ENCODE assay signal across 2 cellular contexts in the genomic region with DNA sequence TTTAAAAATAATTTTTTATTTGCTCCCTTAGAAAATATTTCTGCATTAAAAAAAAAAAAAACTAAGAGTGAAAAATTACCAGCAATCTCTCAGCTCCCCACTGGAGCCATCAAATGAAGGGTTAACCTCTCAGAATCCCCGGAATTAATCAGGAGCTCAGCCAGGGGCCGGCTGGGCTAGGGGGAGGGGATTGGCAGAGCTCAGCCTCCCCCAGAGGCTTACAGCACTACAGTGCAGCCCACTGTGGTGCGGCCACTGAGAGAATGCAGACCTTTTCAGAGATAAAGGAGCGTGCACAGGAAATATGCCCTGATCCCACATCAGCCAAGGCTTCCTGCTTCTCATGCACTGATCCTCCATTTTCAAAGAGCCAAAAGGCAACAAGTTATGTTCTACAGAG.
TF ChIP-seq lines count a peak whose summit lies in the region.

No MANE protein-coding gene starts in this region.

TF ChIP-seq in SK-N-SH, 30 proteins besides CTCF, POLR2A, EP300 and RAD21 (continued from another document):
- TF ChIP-seq EZH2phosphoT487 (IDR thresholded peaks at IDR 0.05; ENCODE audit: borderline replicate concordance, low read depth) (no peak), NFIC (IDR thresholded peaks at IDR 0.05; ENCODE audit: borderline replicate concordance) (peak; percentile 56), CHD2 (IDR thresholded peaks at IDR 0.05; ENCODE audit: low read length, partially characterized antibody) (peak; percentile 73), RCOR1 (IDR thresholded peaks at IDR 0.05; ENCODE audit: low read length) (peak; percentile 74), FOXM1 (IDR thresholded peaks at IDR 0.05; ENCODE audit: low read depth) (no peak), TCF12 (IDR thresholded peaks at IDR 0.05) (peak; percentile 66), MXI1 (IDR thresholded peaks at IDR 0.05; ENCODE audit: low read depth, low read length) (0 out of 2 replicates have a peak, but pooled peaks have one; percentile 51), FOXJ3 (CRISPR knock-in tag; IDR thresholded peaks at IDR 0.05) (no peak)
- TF ChIP-seq, protein P1, sequence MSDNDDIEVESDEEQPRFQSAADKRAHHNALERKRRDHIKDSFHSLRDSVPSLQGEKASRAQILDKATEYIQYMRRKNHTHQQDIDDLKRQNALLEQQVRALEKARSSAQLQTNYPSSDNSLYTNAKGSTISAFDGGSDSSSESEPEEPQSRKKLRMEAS (IDR thresholded peaks at IDR 0.05; ENCODE audit: low read depth): no peak
- TF ChIP-seq, protein P2, sequence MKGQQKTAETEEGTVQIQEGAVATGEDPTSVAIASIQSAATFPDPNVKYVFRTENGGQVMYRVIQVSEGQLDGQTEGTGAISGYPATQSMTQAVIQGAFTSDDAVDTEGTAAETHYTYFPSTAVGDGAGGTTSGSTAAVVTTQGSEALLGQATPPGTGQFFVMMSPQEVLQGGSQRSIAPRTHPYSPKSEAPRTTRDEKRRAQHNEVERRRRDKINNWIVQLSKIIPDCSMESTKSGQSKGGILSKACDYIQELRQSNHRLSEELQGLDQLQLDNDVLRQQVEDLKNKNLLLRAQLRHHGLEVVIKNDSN (IDR thresholded peaks at IDR 0.05; ENCODE audit: borderline replicate concordance, low read depth): no peak
- TF ChIP-seq, protein P3, sequence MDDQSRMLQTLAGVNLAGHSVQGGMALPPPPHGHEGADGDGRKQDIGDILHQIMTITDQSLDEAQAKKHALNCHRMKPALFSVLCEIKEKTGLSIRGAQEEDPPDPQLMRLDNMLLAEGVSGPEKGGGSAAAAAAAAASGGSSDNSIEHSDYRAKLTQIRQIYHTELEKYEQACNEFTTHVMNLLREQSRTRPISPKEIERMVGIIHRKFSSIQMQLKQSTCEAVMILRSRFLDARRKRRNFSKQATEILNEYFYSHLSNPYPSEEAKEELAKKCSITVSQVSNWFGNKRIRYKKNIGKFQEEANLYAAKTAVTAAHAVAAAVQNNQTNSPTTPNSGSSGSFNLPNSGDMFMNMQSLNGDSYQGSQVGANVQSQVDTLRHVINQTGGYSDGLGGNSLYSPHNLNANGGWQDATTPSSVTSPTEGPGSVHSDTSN (IDR thresholded peaks at IDR 0.05): peak; percentile 6; the same call in 1 of the 2 replicates
- TF ChIP-seq, protein P4, sequence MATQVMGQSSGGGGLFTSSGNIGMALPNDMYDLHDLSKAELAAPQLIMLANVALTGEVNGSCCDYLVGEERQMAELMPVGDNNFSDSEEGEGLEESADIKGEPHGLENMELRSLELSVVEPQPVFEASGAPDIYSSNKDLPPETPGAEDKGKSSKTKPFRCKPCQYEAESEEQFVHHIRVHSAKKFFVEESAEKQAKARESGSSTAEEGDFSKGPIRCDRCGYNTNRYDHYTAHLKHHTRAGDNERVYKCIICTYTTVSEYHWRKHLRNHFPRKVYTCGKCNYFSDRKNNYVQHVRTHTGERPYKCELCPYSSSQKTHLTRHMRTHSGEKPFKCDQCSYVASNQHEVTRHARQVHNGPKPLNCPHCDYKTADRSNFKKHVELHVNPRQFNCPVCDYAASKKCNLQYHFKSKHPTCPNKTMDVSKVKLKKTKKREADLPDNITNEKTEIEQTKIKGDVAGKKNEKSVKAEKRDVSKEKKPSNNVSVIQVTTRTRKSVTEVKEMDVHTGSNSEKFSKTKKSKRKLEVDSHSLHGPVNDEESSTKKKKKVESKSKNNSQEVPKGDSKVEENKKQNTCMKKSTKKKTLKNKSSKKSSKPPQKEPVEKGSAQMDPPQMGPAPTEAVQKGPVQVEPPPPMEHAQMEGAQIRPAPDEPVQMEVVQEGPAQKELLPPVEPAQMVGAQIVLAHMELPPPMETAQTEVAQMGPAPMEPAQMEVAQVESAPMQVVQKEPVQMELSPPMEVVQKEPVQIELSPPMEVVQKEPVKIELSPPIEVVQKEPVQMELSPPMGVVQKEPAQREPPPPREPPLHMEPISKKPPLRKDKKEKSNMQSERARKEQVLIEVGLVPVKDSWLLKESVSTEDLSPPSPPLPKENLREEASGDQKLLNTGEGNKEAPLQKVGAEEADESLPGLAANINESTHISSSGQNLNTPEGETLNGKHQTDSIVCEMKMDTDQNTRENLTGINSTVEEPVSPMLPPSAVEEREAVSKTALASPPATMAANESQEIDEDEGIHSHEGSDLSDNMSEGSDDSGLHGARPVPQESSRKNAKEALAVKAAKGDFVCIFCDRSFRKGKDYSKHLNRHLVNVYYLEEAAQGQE (IDR thresholded peaks at IDR 0.05; ENCODE audit: low read depth, low read length): no peak
TF ChIP-seq in SK-N-SH: peak in this region for 7.

TF ChIP-seq in neural cell, 6 proteins besides CTCF, POLR2A, EP300 and RAD21 (continued from another document):
- TF ChIP-seq, protein P4 (IDR thresholded peaks at IDR 0.05; ENCODE audit: borderline replicate concordance): no peak
- TF ChIP-seq POLR2AphosphoS5 (IDR thresholded peaks at IDR 0.05) (no peak), MXI1 (conservative IDR thresholded peaks at IDR 0.05; ENCODE audit: poor library complexity, severe bottlenecking) (no peak), TAF1 (IDR thresholded peaks at IDR 0.05; ENCODE audit: low read depth) (no peak), SMC3 (conservative IDR thresholded peaks at IDR 0.05; ENCODE audit: poor library complexity) (no peak)
